In genomic region chr2:74483675-74484164, GRCh38 we compare ENCODE assay signal across 6 cellular contexts. TPM values are rescaled to one million over a fixed set of nuclear protein-coding genes. Genes with fewer than 3 reads are reported as not detected.
DNase-seq lines count a peak whose midpoint lies in the region; ATAC-seq and TF ChIP-seq lines count a peak whose summit lies in the region.
"Not testable (repeated sequence)": the region's sequence is repeated elsewhere in the genome, so short reads cannot be mapped to it uniquely, and the experiment has no call there.

No MANE protein-coding gene starts in this region.

- H3K36me3 Mint-ChIP-seq in Caco-2 (ENCODE audit: insufficient read depth, unreplicated experiment) = peaks cover 64% of the 10 kb centered on the region
- peaks cover 33% of the 10 kb centered on the region for H3K36me3 Mint-ChIP-seq in stimulated activated naive CD8-positive, alpha-beta T cell treated with anti-CD3 and anti-CD28 coated beads, Interleukin-15, Interleukin-2, amounts not matched to agents 100 ng/mL and 50 ng/mL, for 24 hours (ENCODE audit: low read depth)

- not testable (repeated sequence) for TF ChIP-seq CTCF in Caco-2 (IDR thresholded peaks at IDR 0.05; ENCODE audit: insufficient read depth in 1 of 2, low read depth in 1 of 2, low read length in 1 of 2, severe bottlenecking in 1 of 2, unreplicated experiment in 1 of 2); Panc1 (IDR thresholded peaks at IDR 0.05); adrenal gland (IDR thresholded peaks at IDR 0.05); fibroblast of the aortic adventitia (IDR thresholded peaks at IDR 0.05; ENCODE audit: insufficient read depth, low read length)

- peak overlapping the region; percentile 99 for H3K27ac ChIP-seq in Panc1 (ENCODE audit: low read length)
- H3K27ac ChIP-seq in adrenal gland = not testable (repeated sequence)

- ATAC-seq in Panc1 = not testable (repeated sequence)

- H3K9me3 ChIP-seq in Caco-2; Panc1 (ENCODE audit: control insufficient read depth, insufficient read depth, low read depth, low read length); adrenal gland (replicated peaks in 1 of 3); mucosa of stomach (ENCODE audit: control insufficient read depth, low read length): not testable (repeated sequence)

- WGBS in adrenal gland, 4 donors = 65 to 74% (median 70%) methylated on average over 19 of the region's 19 CpGs

- not testable (repeated sequence) for TF ChIP-seq POLR2A in adrenal gland (IDR thresholded peaks at IDR 0.05)

- not testable (repeated sequence) for H3K9me3 Mint-ChIP-seq in Caco-2 (ENCODE audit: unreplicated experiment); stimulated activated naive CD8-positive, alpha-beta T cell treated with anti-CD3 and anti-CD28 coated beads, Interleukin-15, Interleukin-2, amounts not matched to agents 100 ng/mL and 50 ng/mL, for 24 hours

- H3K36me3 ChIP-seq in Caco-2 (ENCODE audit: control insufficient read depth, insufficient read depth, low read length); Panc1 (ENCODE audit: control insufficient read depth, insufficient read depth, low read length); mucosa of stomach (ENCODE audit: control insufficient read depth, insufficient read depth, low read length): not testable (repeated sequence)
- H3K36me3 ChIP-seq in adrenal gland (replicated peaks in 1 of 2) = peaks cover 0 to 31% of the 10 kb centered on the region in 2 donors

- peaks cover 19% of the 10 kb centered on the region for H3K4me1 ChIP-seq in Caco-2
- H3K4me1 ChIP-seq in Panc1 (ENCODE audit: control insufficient read depth, insufficient read depth, low read length) = peaks cover 16% of the 10 kb centered on the region
- peaks cover 13 to 25% of the 10 kb centered on the region in 2 donors for H3K4me1 ChIP-seq in adrenal gland (replicated peaks in 1 of 2)
- peaks cover 20% of the 10 kb centered on the region for H3K4me1 ChIP-seq in mucosa of stomach (ENCODE audit: control insufficient read depth, insufficient read depth, low read length)

- not testable (repeated sequence) for H3K27me3 ChIP-seq in Caco-2 (replicated peaks; ENCODE audit: control insufficient read depth, insufficient read depth, low read length); Panc1 (ENCODE audit: control insufficient read depth, insufficient read depth, low read length); adrenal gland; mucosa of stomach (ENCODE audit: control insufficient read depth, insufficient read depth, low read length)

- CTCF ChIA-PET in Caco-2 (lab: Charles Lee) (interaction anchor here (1.4 to 1.8 kb wide), 3 partner anchors 18 to 106 kb away, joined by 6 to 8 read pairs (median 8); partner anchors contain the start of gene WBP1), Panc1 (lab: Charles Lee) (interaction anchor here (0.6 to 2.3 kb wide), 4 partner anchors 11 to 104 kb away, joined by 4 to 9 read pairs (median 6); partner anchors contain the start of gene MRPL53)

- BruUV-seq in Caco-2 (replicated peaks; lab: Mats Ljungman, UMichigan); Panc1 (replicated peaks; lab: Mats Ljungman, UMichigan): not testable (repeated sequence)

- H3K4me3 ChIP-seq in Caco-2 (ENCODE audit: low read depth, low read length) (peak overlapping the region; percentile 76), Panc1 (ENCODE audit: low read depth in 2 of 2, low read length in 2 of 2) (peak overlapping the region; percentile 84 to 99), adrenal gland (peak overlapping the region in 3 of 4 donors; percentile 72 to 94 (median 84)), fibroblast of the aortic adventitia (ENCODE audit: low read depth, low read length) (peak overlapping the region; percentile 97), mucosa of stomach (ENCODE audit: low read length) (peak overlapping the region; percentile 96)

- POLR2A ChIA-PET in Caco-2 (lab: Charles Lee) = interaction anchor here (0.9 kb wide), 1 partner anchor 43 kb away, joined by 3 read pairs; no protein-coding TSS in a partner anchor
- POLR2A ChIA-PET in Panc1 (lab: Charles Lee) = not testable (repeated sequence)

- H3K4me3 Mint-ChIP-seq in Caco-2 (ENCODE audit: unreplicated experiment) = peak overlapping the region; percentile 82
- peak overlapping the region; percentile 100 for H3K4me3 Mint-ChIP-seq in stimulated activated naive CD8-positive, alpha-beta T cell treated with anti-CD3 and anti-CD28 coated beads, Interleukin-15, Interleukin-2, amounts not matched to agents 100 ng/mL and 50 ng/mL, for 24 hours

- not testable (repeated sequence) for H3K27me3 Mint-ChIP-seq in Caco-2 (ENCODE audit: insufficient read depth, unreplicated experiment); stimulated activated naive CD8-positive, alpha-beta T cell treated with anti-CD3 and anti-CD28 coated beads, Interleukin-15, Interleukin-2, amounts not matched to agents 100 ng/mL and 50 ng/mL, for 24 hours

- not testable (repeated sequence) for DNase-seq in Caco-2; Panc1 (ENCODE audit: low read depth, low spot score); adrenal gland; fibroblast of the aortic adventitia (ENCODE audit: low read depth)

- in situ Hi-C loops in Panc1 (cut with HindIII; ENCODE audit: low pct_unique_long_range_greater_than_20kb, low sequenced_read_pairs) = not testable (repeated sequence)

- intact Hi-C loops in Caco-2 (cut with micrococcal nuclease; ENCODE audit: unreplicated experiment) (loop anchor here (1.0 to 2.0 kb wide), 9 partner anchors 11 to 104 kb away; partner anchors contain the start of genes AUP1, HTRA2, LBX2 and MRPL53), Panc1 (cut with micrococcal nuclease; ENCODE audit: unreplicated experiment) (loop anchor here (2.0 to 5.0 kb wide), 2 partner anchors 47 to 104 kb away; no protein-coding TSS in a partner anchor), adrenal gland (cut with DNase I) (loop anchor here (5.0 kb wide), 1 partner anchor 104 kb away; no protein-coding TSS in a partner anchor)

- H3K4me1 Mint-ChIP-seq in Caco-2 (ENCODE audit: low read depth, unreplicated experiment) = peaks cover 25% of the 10 kb centered on the region
- peaks cover 32% of the 10 kb centered on the region for H3K4me1 Mint-ChIP-seq in stimulated activated naive CD8-positive, alpha-beta T cell treated with anti-CD3 and anti-CD28 coated beads, Interleukin-15, Interleukin-2, amounts not matched to agents 100 ng/mL and 50 ng/mL, for 24 hours (ENCODE audit: low read depth)

- peak overlapping the region; percentile 82 for H3K9ac ChIP-seq in mucosa of stomach (ENCODE audit: low read length)

- peak overlapping the region; percentile 90 for H3K27ac Mint-ChIP-seq in Caco-2 (ENCODE audit: unreplicated experiment)
- H3K27ac Mint-ChIP-seq in stimulated activated naive CD8-positive, alpha-beta T cell treated with anti-CD3 and anti-CD28 coated beads, Interleukin-15, Interleukin-2, amounts not matched to agents 100 ng/mL and 50 ng/mL, for 24 hours = peak overlapping the region; percentile 100

RNA-seq across cellular contexts. Expression of gene TTC31, which starts 0.8 kb away (rescaled TPM):
- total RNA-seq in Caco-2 (2022) (31.3 and 32.4 TPM in 2 replicates), Panc1 (2021; ENCODE audit: unreplicated experiment) (38.7 TPM), adrenal gland (10 to 100 TPM; 12.6 to 38.6 (median 21.5) TPM), fibroblast of the aortic adventitia (ENCODE audit: low replicate concordance) (10.4 and 16.3 TPM in 2 replicates)
- 36.1 TPM for polyA plus RNA-seq in Panc1 (2012; ENCODE audit: insufficient read length)
- 10 to 100 TPM; 11.1 to 35.3 (median 21.7) TPM for polyA plus RNA-seq in adrenal gland

RNA-seq across cellular contexts. Expression of gene CCDC142, which starts 0.9 kb away (rescaled TPM):
- total RNA-seq in Caco-2 (2022) (39.0 and 47.1 TPM in 2 replicates), Panc1 (2021; ENCODE audit: unreplicated experiment) (24.2 TPM), adrenal gland (10 to 100 TPM in 6 of 8 donors, 1 to 10 TPM in 2; 7.4 to 46.0 (median 13.3) TPM), fibroblast of the aortic adventitia (ENCODE audit: low replicate concordance) (25.4 and 27.7 TPM in 2 replicates)
- 13.1 TPM for polyA plus RNA-seq in Panc1 (2012; ENCODE audit: insufficient read length)
- polyA plus RNA-seq in adrenal gland = 10 to 100 TPM in 1 of 3 donors, 1 to 10 TPM in 2; 3.2 to 17.5 (median 4.6) TPM

RNA-seq across cellular contexts. Expression of gene MRPL53, which starts 11.2 kb away (rescaled TPM):
- total RNA-seq in Caco-2 (2022) (88.4 and 102 TPM in 2 replicates), Panc1 (2021; ENCODE audit: unreplicated experiment) (98.1 TPM), adrenal gland (100 to 1,000 TPM in 5 of 8 donors, 10 to 100 TPM in 3; 30.2 to 191 (median 120) TPM), fibroblast of the aortic adventitia (ENCODE audit: low replicate concordance) (19.3 and 30.2 TPM in 2 replicates)
- 144 TPM for polyA plus RNA-seq in Panc1 (2012; ENCODE audit: insufficient read length)
- 100 to 1,000 TPM in 2 of 3 donors, 10 to 100 TPM in 1; 26.4 to 167 (median 129) TPM for polyA plus RNA-seq in adrenal gland

RNA-seq across cellular contexts. Expression of gene LBX2, which starts 15.7 kb away (rescaled TPM):
- total RNA-seq in Caco-2 (2022) = 11.1 and 11.4 TPM in 2 replicates
- 9.6 TPM for total RNA-seq in Panc1 (2021; ENCODE audit: unreplicated experiment)
- polyA plus RNA-seq in Panc1 (2012; ENCODE audit: insufficient read length) = 13.6 TPM
- total RNA-seq in adrenal gland = 1 to 10 TPM in 2 of 8 donors, under 1 TPM in 5, not detected in 1; 0.18 to 2.0 (median 0.84) TPM
- polyA plus RNA-seq in adrenal gland = under 1 TPM in 2 of 3 donors, not detected in 1; 0.40 to 0.72 TPM
- 2.0 and 3.0 TPM in 2 replicates for total RNA-seq in fibroblast of the aortic adventitia (ENCODE audit: low replicate concordance)

RNA-seq across cellular contexts. Expression of gene MOGS, which starts 18.5 kb away (rescaled TPM):
- 70.5 and 71.1 TPM in 2 replicates for total RNA-seq in Caco-2 (2022)
- total RNA-seq in Panc1 (2021; ENCODE audit: unreplicated experiment) = 79.5 TPM
- polyA plus RNA-seq in Panc1 (2012; ENCODE audit: insufficient read length) = 85.7 TPM
- total RNA-seq in adrenal gland = 10 to 100 TPM; 40.4 to 72.6 (median 47.6) TPM
- polyA plus RNA-seq in adrenal gland = 10 to 100 TPM; 25.9 to 60.7 (median 46.4) TPM
- total RNA-seq in fibroblast of the aortic adventitia (ENCODE audit: low replicate concordance) = 15.2 and 25.3 TPM in 2 replicates
